ENCODE assay signal across 1 cellular context in the genomic region with DNA sequence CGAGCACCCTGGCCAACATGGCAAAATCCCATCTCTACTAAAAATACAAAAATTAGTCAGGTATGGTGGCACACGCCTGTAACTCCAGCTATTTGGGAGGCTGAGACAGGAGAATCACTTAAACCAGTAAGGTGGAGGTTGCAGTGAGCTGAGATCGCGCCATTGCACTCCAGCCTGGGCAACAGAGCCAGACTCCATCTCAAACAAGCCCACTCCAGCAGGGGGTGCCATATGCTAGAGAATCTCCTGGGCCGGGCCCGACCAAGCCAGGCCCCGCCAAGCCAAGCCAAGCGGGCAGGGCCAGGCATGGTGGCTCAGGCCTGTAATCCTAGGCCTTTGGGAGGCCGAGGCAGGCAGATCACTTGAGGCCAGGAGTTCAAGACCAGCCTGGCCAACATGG.
TF ChIP-seq lines count a peak whose summit lies in the region.

No MANE protein-coding gene starts in this region.

TF ChIP-seq in GM12878, 131 proteins besides CTCF, POLR2A, EP300 and RAD21:
- peak; percentile 59; the same call in 1 of the 2 replicates for TF ChIP-seq SMARCA5 (IDR thresholded peaks at IDR 0.05)
- TF ChIP-seq, protein P1, sequence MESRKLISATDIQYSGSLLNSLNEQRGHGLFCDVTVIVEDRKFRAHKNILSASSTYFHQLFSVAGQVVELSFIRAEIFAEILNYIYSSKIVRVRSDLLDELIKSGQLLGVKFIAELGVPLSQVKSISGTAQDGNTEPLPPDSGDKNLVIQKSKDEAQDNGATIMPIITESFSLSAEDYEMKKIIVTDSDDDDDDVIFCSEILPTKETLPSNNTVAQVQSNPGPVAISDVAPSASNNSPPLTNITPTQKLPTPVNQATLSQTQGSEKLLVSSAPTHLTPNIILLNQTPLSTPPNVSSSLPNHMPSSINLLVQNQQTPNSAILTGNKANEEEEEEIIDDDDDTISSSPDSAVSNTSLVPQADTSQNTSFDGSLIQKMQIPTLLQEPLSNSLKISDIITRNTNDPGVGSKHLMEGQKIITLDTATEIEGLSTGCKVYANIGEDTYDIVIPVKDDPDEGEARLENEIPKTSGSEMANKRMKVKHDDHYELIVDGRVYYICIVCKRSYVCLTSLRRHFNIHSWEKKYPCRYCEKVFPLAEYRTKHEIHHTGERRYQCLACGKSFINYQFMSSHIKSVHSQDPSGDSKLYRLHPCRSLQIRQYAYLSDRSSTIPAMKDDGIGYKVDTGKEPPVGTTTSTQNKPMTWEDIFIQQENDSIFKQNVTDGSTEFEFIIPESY (IDR thresholded peaks at IDR 0.05): peak; percentile 100
